1 cellular context compared by ENCODE assay signal in the genomic region with DNA sequence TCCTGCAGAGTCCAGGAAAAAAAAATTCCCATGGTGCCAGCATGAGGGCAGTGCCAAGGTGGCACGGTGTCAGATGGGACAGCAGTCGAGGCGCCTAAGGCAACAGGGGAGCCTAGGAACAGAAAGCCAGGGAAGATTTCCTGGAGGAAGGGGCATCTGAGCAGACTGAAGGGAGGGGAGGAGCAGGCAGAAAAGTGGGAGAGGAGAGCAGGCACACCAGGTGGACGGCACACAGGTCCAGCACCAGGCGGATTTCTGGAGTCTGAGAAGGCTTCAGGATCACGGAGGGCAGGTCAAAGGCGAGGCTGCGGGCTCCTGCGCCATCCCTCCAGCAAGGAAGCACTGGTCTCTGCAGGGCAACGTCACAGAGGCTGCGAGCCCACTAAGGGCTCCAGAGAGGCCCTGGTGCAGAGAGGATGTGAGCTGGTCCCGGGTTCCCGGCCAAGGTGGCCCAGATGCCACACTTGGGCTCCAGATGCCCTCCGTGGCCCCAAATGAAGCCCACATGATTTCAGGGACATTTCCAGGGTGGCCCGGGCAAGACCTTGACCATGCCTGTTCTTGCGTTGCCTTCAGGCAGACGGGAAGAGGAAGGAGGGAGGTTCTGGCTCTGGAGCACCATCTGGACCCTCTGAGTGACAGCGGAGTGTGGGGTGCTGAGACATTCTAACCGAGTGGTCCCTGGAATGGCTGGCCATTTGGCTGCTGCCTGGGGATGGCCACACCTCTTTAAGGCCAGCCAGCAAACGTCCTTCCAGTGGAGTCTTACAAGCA.
A peak's percentile ranks its signal among the peaks of the same experiment; 100 is the strongest.
TF ChIP-seq lines count a peak whose summit lies in the region.

No MANE protein-coding gene starts in this region.

TF ChIP-seq in HepG2, 621 proteins besides CTCF, POLR2A, EP300 and RAD21 (continued from another document):
- TF ChIP-seq, protein P1, sequence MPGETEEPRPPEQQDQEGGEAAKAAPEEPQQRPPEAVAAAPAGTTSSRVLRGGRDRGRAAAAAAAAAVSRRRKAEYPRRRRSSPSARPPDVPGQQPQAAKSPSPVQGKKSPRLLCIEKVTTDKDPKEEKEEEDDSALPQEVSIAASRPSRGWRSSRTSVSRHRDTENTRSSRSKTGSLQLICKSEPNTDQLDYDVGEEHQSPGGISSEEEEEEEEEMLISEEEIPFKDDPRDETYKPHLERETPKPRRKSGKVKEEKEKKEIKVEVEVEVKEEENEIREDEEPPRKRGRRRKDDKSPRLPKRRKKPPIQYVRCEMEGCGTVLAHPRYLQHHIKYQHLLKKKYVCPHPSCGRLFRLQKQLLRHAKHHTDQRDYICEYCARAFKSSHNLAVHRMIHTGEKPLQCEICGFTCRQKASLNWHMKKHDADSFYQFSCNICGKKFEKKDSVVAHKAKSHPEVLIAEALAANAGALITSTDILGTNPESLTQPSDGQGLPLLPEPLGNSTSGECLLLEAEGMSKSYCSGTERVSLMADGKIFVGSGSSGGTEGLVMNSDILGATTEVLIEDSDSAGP (CRISPR knock-in tag; IDR thresholded peaks at IDR 0.05; ENCODE audit: borderline replicate concordance): 0 out of 2 replicates have a peak, but pooled peaks have one; percentile 5
- 0 out of 2 replicates have a peak, but pooled peaks have one; percentile 27 for TF ChIP-seq ZNF737 (CRISPR knock-in tag; IDR thresholded peaks at IDR 0.05; ENCODE audit: borderline replicate concordance)
- TF ChIP-seq, protein P2, sequence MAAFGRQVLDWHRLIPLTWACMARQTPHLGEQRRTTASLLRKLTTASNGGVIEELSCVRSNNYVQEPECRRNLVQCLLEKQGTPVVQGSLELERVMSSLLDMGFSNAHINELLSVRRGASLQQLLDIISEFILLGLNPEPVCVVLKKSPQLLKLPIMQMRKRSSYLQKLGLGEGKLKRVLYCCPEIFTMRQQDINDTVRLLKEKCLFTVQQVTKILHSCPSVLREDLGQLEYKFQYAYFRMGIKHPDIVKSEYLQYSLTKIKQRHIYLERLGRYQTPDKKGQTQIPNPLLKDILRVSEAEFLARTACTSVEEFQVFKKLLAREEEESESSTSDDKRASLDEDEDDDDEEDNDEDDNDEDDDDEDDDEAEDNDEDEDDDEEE (CRISPR knock-in tag; IDR thresholded peaks at IDR 0.05): no peak
- TF ChIP-seq EED (CRISPR knock-in tag; IDR thresholded peaks at IDR 0.05): 0 out of 2 replicates have a peak, but pooled peaks have one; percentile 26
- TF ChIP-seq RBFOX2 (IDR thresholded peaks at IDR 0.05; ENCODE audit: low read depth, low read length): peak; percentile 56; the same call in 1 of the 2 replicates
- TF ChIP-seq NONO (IDR thresholded peaks at IDR 0.05): no peak
- TF ChIP-seq NONO (CRISPR knock-in tag; conservative IDR thresholded peaks at IDR 0.05): peak; percentile 38; the same call in 1 of the 2 replicates
- TF ChIP-seq ZNF296 (CRISPR knock-in tag; conservative IDR thresholded peaks at IDR 0.05): 0 out of 2 replicates have a peak, but pooled peaks have one; percentile 41
- TF ChIP-seq POGZ (CRISPR knock-in tag; IDR thresholded peaks at IDR 0.05): no peak
- TF ChIP-seq HNRNPLL (IDR thresholded peaks at IDR 0.05; ENCODE audit: low read depth, low read length, poor library complexity, severe bottlenecking): peak; percentile 10
- peak; percentile 89 for TF ChIP-seq AGO2 (optimal IDR thresholded peaks at IDR 0.05; ENCODE audit: low read depth, low read length)
- peak; percentile 68; the same call in 1 of the 2 replicates for TF ChIP-seq ZBTB38 (CRISPR knock-in tag; IDR thresholded peaks at IDR 0.05)
- TF ChIP-seq, protein P3, sequence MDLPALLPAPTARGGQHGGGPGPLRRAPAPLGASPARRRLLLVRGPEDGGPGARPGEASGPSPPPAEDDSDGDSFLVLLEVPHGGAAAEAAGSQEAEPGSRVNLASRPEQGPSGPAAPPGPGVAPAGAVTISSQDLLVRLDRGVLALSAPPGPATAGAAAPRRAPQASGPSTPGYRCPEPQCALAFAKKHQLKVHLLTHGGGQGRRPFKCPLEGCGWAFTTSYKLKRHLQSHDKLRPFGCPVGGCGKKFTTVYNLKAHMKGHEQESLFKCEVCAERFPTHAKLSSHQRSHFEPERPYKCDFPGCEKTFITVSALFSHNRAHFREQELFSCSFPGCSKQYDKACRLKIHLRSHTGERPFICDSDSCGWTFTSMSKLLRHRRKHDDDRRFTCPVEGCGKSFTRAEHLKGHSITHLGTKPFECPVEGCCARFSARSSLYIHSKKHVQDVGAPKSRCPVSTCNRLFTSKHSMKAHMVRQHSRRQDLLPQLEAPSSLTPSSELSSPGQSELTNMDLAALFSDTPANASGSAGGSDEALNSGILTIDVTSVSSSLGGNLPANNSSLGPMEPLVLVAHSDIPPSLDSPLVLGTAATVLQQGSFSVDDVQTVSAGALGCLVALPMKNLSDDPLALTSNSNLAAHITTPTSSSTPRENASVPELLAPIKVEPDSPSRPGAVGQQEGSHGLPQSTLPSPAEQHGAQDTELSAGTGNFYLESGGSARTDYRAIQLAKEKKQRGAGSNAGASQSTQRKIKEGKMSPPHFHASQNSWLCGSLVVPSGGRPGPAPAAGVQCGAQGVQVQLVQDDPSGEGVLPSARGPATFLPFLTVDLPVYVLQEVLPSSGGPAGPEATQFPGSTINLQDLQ (CRISPR knock-in tag; IDR thresholded peaks at IDR 0.05): 0 out of 2 replicates have a peak, but pooled peaks have one; percentile 63
- no peak for TF ChIP-seq ZKSCAN5 (CRISPR knock-in tag; IDR thresholded peaks at IDR 0.05)
- no peak for TF ChIP-seq KAT2B (IDR thresholded peaks at IDR 0.05; ENCODE audit: borderline replicate concordance, low read depth, low read length)
- TF ChIP-seq, protein P4, sequence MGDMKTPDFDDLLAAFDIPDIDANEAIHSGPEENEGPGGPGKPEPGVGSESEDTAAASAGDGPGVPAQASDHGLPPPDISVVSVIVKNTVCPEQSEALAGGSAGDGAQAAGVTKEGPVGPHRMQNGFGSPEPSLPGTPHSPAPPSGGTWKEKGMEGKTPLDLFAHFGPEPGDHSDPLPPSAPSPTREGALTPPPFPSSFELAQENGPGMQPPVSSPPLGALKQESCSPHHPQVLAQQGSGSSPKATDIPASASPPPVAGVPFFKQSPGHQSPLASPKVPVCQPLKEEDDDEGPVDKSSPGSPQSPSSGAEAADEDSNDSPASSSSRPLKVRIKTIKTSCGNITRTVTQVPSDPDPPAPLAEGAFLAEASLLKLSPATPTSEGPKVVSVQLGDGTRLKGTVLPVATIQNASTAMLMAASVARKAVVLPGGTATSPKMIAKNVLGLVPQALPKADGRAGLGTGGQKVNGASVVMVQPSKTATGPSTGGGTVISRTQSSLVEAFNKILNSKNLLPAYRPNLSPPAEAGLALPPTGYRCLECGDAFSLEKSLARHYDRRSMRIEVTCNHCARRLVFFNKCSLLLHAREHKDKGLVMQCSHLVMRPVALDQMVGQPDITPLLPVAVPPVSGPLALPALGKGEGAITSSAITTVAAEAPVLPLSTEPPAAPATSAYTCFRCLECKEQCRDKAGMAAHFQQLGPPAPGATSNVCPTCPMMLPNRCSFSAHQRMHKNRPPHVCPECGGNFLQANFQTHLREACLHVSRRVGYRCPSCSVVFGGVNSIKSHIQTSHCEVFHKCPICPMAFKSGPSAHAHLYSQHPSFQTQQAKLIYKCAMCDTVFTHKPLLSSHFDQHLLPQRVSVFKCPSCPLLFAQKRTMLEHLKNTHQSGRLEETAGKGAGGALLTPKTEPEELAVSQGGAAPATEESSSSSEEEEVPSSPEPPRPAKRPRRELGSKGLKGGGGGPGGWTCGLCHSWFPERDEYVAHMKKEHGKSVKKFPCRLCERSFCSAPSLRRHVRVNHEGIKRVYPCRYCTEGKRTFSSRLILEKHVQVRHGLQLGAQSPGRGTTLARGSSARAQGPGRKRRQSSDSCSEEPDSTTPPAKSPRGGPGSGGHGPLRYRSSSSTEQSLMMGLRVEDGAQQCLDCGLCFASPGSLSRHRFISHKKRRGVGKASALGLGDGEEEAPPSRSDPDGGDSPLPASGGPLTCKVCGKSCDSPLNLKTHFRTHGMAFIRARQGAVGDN (CRISPR knock-in tag; IDR thresholded peaks at IDR 0.05): no peak; the same call in none of the 2 replicates
